ENCODE assay signal across 28 cellular contexts in genomic region chr2:33060405-33060804, GRCh38.
DNase-seq lines count a peak whose midpoint lies in the region; ATAC-seq and TF ChIP-seq lines count a peak whose summit lies in the region.
"Had no signal": no experiment of that assay in that cellular context is flagged by ENCODE, and none has a peak within 500 bp of the region (broad histone marks: within the 10 kb centered on the region; RNA-seq: fewer than 3 reads in every experiment).

No MANE protein-coding gene starts in this region.

- no peaks in the 10 kb centered on the region for H3K36me3 Mint-ChIP-seq in activated naive CD8-positive, alpha-beta T cell treated with anti-CD3 and anti-CD28 coated beads for 36 hours
- H3K36me3 Mint-ChIP-seq: activated naive CD4-positive, alpha-beta T cell treated with anti-CD3 and anti-CD28 coated beads, Interleukin-2, amount 10 ng/mL, durations not matched to agents 7 days and 5 days; CD8-positive, alpha-beta T cell; memory B cell; naive thymus-derived CD4-positive, alpha-beta T cell had no signal

- H3K36me3 ChIP-seq in DOHH2 (ENCODE audit: control insufficient read depth, low read length) (peaks cover 56% of the 10 kb centered on the region), ascending aorta (no peaks in the 10 kb centered on the region), sigmoid colon (no peaks in the 10 kb centered on the region)
- H3K36me3 ChIP-seq: stomach, upper lobe of right lung had no signal

- H3K27me3 ChIP-seq in DOHH2 (ENCODE audit: control insufficient read depth, low read length) (no peaks in the 10 kb centered on the region), ascending aorta (no peaks in the 10 kb centered on the region), right cardiac atrium (ENCODE audit: control insufficient read depth, insufficient read depth) (no peaks in the 10 kb centered on the region), sigmoid colon (no peaks in the 10 kb centered on the region)
- H3K27me3 ChIP-seq: dorsolateral prefrontal cortex, stomach, upper lobe of right lung had no signal

- 54% methylated on average over 2 of the region's 2 CpGs for WGBS in right cardiac atrium
- WGBS in sigmoid colon, 2 donors: 84 to 94% methylated on average over 2 of the region's 2 CpGs

- H3K9me2 ChIP-seq in DOHH2 (replicated peaks; ENCODE audit: control insufficient read depth, low read length): no peaks in the 10 kb centered on the region

- peaks cover 23% of the 10 kb centered on the region for H3F3A ChIP-seq in DOHH2 (ENCODE audit: control insufficient read depth, insufficient read depth)

- peak overlapping the region; percentile 81 for H3K4me2 ChIP-seq in DOHH2 (ENCODE audit: low read length)
- H3K4me2 ChIP-seq: A549 had no signal

- ATAC-seq in right cardiac atrium: peak in 1 of 2 donors; percentile 40
- ATAC-seq in HG02763 (IDR thresholded peaks at IDR 0.05; ENCODE audit: unreplicated experiment): no peak
- ATAC-seq: A549; CD8-positive, alpha-beta T cell; naive thymus-derived CD4-positive, alpha-beta T cell; upper lobe of right lung had no signal

- H3K27me3 Mint-ChIP-seq in activated naive CD8-positive, alpha-beta T cell treated with anti-CD3 and anti-CD28 coated beads for 36 hours: peaks cover 13% of the 10 kb centered on the region
- H3K27me3 Mint-ChIP-seq: activated naive CD4-positive, alpha-beta T cell treated with anti-CD3 and anti-CD28 coated beads, Interleukin-2, amount 10 ng/mL, durations not matched to agents 7 days and 5 days had no signal

- H3K27ac Mint-ChIP-seq in activated naive CD8-positive, alpha-beta T cell treated with anti-CD3 and anti-CD28 coated beads for 36 hours: no peak overlapping the region
- H3K27ac Mint-ChIP-seq: activated naive CD4-positive, alpha-beta T cell treated with anti-CD3 and anti-CD28 coated beads, Interleukin-2, amount 10 ng/mL, durations not matched to agents 7 days and 5 days; CD8-positive, alpha-beta T cell; memory B cell; naive thymus-derived CD4-positive, alpha-beta T cell; T-helper 2 cell treated with Interferon-gamma antibody and Interleukin-4, amounts not matched to agents 5 μg/mL and 100 μg/mL, for 36 hours had no signal

- intact Hi-C loops in ascending aorta (cut with DNase I) (loop anchor here (5.0 to 10.0 kb wide), 2 partner anchors 152 to 314 kb away; no protein-coding TSS in a partner anchor), right cardiac atrium (cut with DNase I) (no loop called here), sigmoid colon (cut with DNase I) (loop anchor here (5.0 kb wide), 1 partner anchor 72 kb away; no protein-coding TSS in a partner anchor)

- H3K9me3 ChIP-seq in DOHH2 (ENCODE audit: control insufficient read depth, insufficient read depth, low read length) (peaks cover 12% of the 10 kb centered on the region), ascending aorta (no peaks in the 10 kb centered on the region), right cardiac atrium (ENCODE audit: control insufficient read depth, low read length) (no peaks in the 10 kb centered on the region), sigmoid colon (no peaks in the 10 kb centered on the region)
- H3K9me3 ChIP-seq: stomach, upper lobe of right lung had no signal

- H3K9me3 Mint-ChIP-seq in activated naive CD8-positive, alpha-beta T cell treated with anti-CD3 and anti-CD28 coated beads for 36 hours: peaks cover 1% of the 10 kb centered on the region
- H3K9me3 Mint-ChIP-seq: activated naive CD4-positive, alpha-beta T cell treated with anti-CD3 and anti-CD28 coated beads, Interleukin-2, amount 10 ng/mL, durations not matched to agents 7 days and 5 days; central memory CD8-positive, alpha-beta T cell; memory B cell; T-helper 2 cell treated with Interferon-gamma antibody and Interleukin-4, amounts not matched to agents 5 μg/mL and 100 μg/mL, for 36 hours had no signal

- TF ChIP-seq EP300 in sigmoid colon (IDR thresholded peaks at IDR 0.05): no peak

- DNase-seq in ascending aorta (ENCODE audit: low spot score in 2 of 2) (no peak), right cardiac atrium (no peak), sigmoid colon (no peak), KG1 (lab: John Stamatoyannopoulos, UW) (no peak), RKO (ENCODE audit: low spot score) (no peak)
- DNase-seq in activated naive CD8-positive, alpha-beta T cell treated with anti-CD3 and anti-CD28 coated beads for 36 hours: no peak
- DNase-seq: activated CD4-positive, alpha-beta T cell treated with anti-CD3 and anti-CD28 coated beads for 48 hours; activated naive CD4-positive, alpha-beta T cell treated with anti-CD3 and anti-CD28 coated beads, Interleukin-2, amount 10 ng/mL, durations not matched to agents 7 days and 5 days; amygdala; CD8-positive, alpha-beta T cell; DMS153; dorsolateral prefrontal cortex; head of caudate nucleus; Karpas-422; naive thymus-derived CD4-positive, alpha-beta T cell; NCI-H1694 treated with DMSO at 0.1 percent for 48 hours; NCI-H2171; NCI-H526; stimulated activated CD4-positive, alpha-beta T cell treated with anti-CD3 and anti-CD28 coated beads, Interleukin-15, amount 100 ng/mL, for 24 hours; stomach; upper lobe of right lung had no signal

- H3K4me3 ChIP-seq in DOHH2 (ENCODE audit: low read length): peak overlapping the region; percentile 58
- H3K4me3 ChIP-seq in ascending aorta: peak overlapping the region; percentile 45 to 53
- no peak overlapping the region for H3K4me3 ChIP-seq in right cardiac atrium (ENCODE audit: low read length)
- peak overlapping the region in 1 of 4 donors; percentile 6 for H3K4me3 ChIP-seq in sigmoid colon
- H3K4me3 ChIP-seq: A549, dorsolateral prefrontal cortex, stomach, upper lobe of right lung had no signal

- no peak for TF ChIP-seq POLR2A in sigmoid colon (IDR thresholded peaks at IDR 0.05)

- H4K20me1 ChIP-seq in DOHH2 (ENCODE audit: control insufficient read depth, insufficient read depth, low read depth, low read length): no peaks in the 10 kb centered on the region

- H3K27ac ChIP-seq in DOHH2 (ENCODE audit: low read depth, low read length): peak overlapping the region; percentile 94
- peak overlapping the region; percentile 70 to 82 for H3K27ac ChIP-seq in ascending aorta
- peak overlapping the region; percentile 54 for H3K27ac ChIP-seq in right cardiac atrium (ENCODE audit: low read length)
- H3K27ac ChIP-seq in sigmoid colon: peak overlapping the region; percentile 68 to 79 (median 76)
- H3K27ac ChIP-seq: A549, dorsolateral prefrontal cortex, upper lobe of right lung, VCaP had no signal

- H3K4me1 Mint-ChIP-seq in activated naive CD8-positive, alpha-beta T cell treated with anti-CD3 and anti-CD28 coated beads for 36 hours: no peaks in the 10 kb centered on the region
- H3K4me1 Mint-ChIP-seq: activated naive CD4-positive, alpha-beta T cell treated with anti-CD3 and anti-CD28 coated beads, Interleukin-2, amount 10 ng/mL, durations not matched to agents 7 days and 5 days; central memory CD8-positive, alpha-beta T cell; naive thymus-derived CD4-positive, alpha-beta T cell had no signal

- TF ChIP-seq CTCF in DOHH2 (IDR thresholded peaks at IDR 0.05; ENCODE audit: low read depth, low read length, poor library complexity, severe bottlenecking) (no peak), ascending aorta (IDR thresholded peaks at IDR 0.05) (no peak), sigmoid colon (IDR thresholded peaks at IDR 0.05) (no peak)

- H3K4me3 Mint-ChIP-seq in activated naive CD8-positive, alpha-beta T cell treated with anti-CD3 and anti-CD28 coated beads for 36 hours: no peak overlapping the region
- H3K4me3 Mint-ChIP-seq: activated naive CD4-positive, alpha-beta T cell treated with anti-CD3 and anti-CD28 coated beads, Interleukin-2, amount 10 ng/mL, durations not matched to agents 7 days and 5 days; CD8-positive, alpha-beta T cell; central memory CD8-positive, alpha-beta T cell; memory B cell; naive thymus-derived CD4-positive, alpha-beta T cell; T-helper 2 cell treated with Interferon-gamma antibody and Interleukin-4, amounts not matched to agents 5 μg/mL and 100 μg/mL, for 36 hours had no signal

- H3K4me1 ChIP-seq in DOHH2 (ENCODE audit: control insufficient read depth, low read length): peaks cover 82% of the 10 kb centered on the region
- H3K4me1 ChIP-seq in ascending aorta: peaks cover 0 to 6% of the 10 kb centered on the region in 2 donors
- no peaks in the 10 kb centered on the region for H3K4me1 ChIP-seq in right cardiac atrium (ENCODE audit: control insufficient read depth, insufficient read depth, low read length)
- H3K4me1 ChIP-seq in sigmoid colon: peaks cover 0 to 35% (median 29%) of the 10 kb centered on the region in 4 donors
- H3K4me1 ChIP-seq: upper lobe of right lung had no signal

- H3K79me2 ChIP-seq in DOHH2 (ENCODE audit: control insufficient read depth, low read length): peaks cover 79% of the 10 kb centered on the region

Comparison
In these comparisons a context has a peak if more than half of its experiments do, and no peak if none do; other contexts are left out.
1. intact Hi-C loops: an anchor here in ascending aorta (5.0 to 10.0 kb wide) and sigmoid colon (5.0 kb wide); none called in right cardiac atrium.